In the genomic region with DNA sequence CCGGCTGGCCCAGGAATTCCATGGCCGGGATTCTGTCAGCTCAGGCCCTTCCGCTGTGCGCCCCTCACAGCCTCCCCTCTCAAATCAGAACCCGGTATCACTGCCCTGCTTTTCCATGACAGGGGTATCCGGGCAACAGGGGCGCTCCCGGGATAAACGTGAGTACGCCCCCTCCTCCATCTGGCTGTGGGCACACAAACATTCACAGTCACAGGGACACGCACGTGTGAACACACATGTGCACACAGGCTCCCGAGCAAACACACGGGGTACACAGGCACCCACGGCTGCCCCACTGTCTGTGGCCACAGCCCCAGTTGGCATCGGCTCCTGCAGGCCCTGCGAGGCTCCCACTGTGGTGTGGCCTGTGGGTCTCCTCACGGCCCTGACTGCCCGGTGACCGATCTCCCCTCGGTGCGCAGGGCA, we compare ENCODE assay signal across 22 cellular contexts. TPM values are rescaled to one million over a fixed set of nuclear protein-coding genes. Genes with fewer than 3 reads are reported as not detected.
DNase-seq lines count a peak whose midpoint lies in the region; ATAC-seq and TF ChIP-seq lines count a peak whose summit lies in the region.
"Had no signal": no experiment of that assay in that cellular context is flagged by ENCODE, and none has a peak within 500 bp of the region (broad histone marks: within the 10 kb centered on the region; RNA-seq: fewer than 3 reads in every experiment).

No MANE protein-coding gene starts in this region.

- H3K9me3 ChIP-seq in Peyer's patch: no peaks in the 10 kb centered on the region
- H3K9me3 ChIP-seq in sigmoid colon: no peaks in the 10 kb centered on the region
- H3K9me3 ChIP-seq: BE2C had no signal

- DNase-seq in activated CD8-positive, alpha-beta T cell treated with anti-CD3 and anti-CD28 coated beads for 36 hours: peak; percentile 0
- no peak for DNase-seq in activated CD8-positive, alpha-beta T cell treated with anti-CD3 and anti-CD28 coated beads, Interleukin-2, amount 10 ng/mL, durations not matched to agents 7 days and 5 days
- DNase-seq in Peyer's patch: peak in 2 of 3 donors; percentile 11 to 27
- peak; percentile 42 for DNase-seq in islet precursor cell
- peak; percentile 65 for DNase-seq in sigmoid colon
- DNase-seq in activated CD8-positive, alpha-beta memory T cell treated with anti-CD3 and anti-CD28 coated beads, Interleukin-2, amount 50 U/mL, for 4 hours: no peak
- DNase-seq in foreskin melanocyte: no peak
- no peak for DNase-seq in germinal center (ENCODE audit: low spot score)
- DNase-seq: H7; hypothalamus; KG1; NCI-H1694; NCI-H2227 treated with DMSO at 0.1 percent for 48 hours; SIG-M5; stimulated activated CD4-positive, alpha-beta T cell treated with anti-CD3 and anti-CD28 coated beads, Interleukin-4, amount 100 ng/mL, for 1 hour had no signal

- no peak for TF ChIP-seq POLR2A in Peyer's patch (IDR thresholded peaks at IDR 0.05)
- TF ChIP-seq POLR2A in sigmoid colon (IDR thresholded peaks at IDR 0.05): no peak

- TF ChIP-seq CTCF in activated CD8-positive, alpha-beta T cell treated with anti-CD3 and anti-CD28 coated beads for 36 hours (IDR thresholded peaks at IDR 0.05): no peak
- TF ChIP-seq CTCF in Peyer's patch (IDR thresholded peaks at IDR 0.05) (no peak), sigmoid colon (IDR thresholded peaks at IDR 0.05) (no peak)

- H3K4me1 ChIP-seq in Peyer's patch (no peaks in the 10 kb centered on the region), sigmoid colon (peaks cover 0 to 70% (median 44%) of the 10 kb centered on the region in 4 donors)
- H3K4me1 ChIP-seq: BE2C had no signal

- no peak for TF ChIP-seq EP300 in sigmoid colon (IDR thresholded peaks at IDR 0.05)

- H3K4me3 ChIP-seq in Peyer's patch (no peak overlapping the region), sigmoid colon (no peak overlapping the region)
- H3K4me3 ChIP-seq: skin epidermis had no signal

- H3K27ac ChIP-seq in Peyer's patch (no peak overlapping the region), sigmoid colon (peak overlapping the region; percentile 73 to 80 (median 79))

- ATAC-seq in activated CD8-positive, alpha-beta T cell treated with anti-CD3 and anti-CD28 coated beads for 36 hours: no peak
- no peak for ATAC-seq in activated CD8-positive, alpha-beta T cell treated with anti-CD3 and anti-CD28 coated beads, Interleukin-2, amount 10 ng/mL, durations not matched to agents 7 days and 5 days
- ATAC-seq: naive thymus-derived CD4-positive, alpha-beta T cell; T-cell had no signal

- no peaks in the 10 kb centered on the region for H3K4me1 Mint-ChIP-seq in activated CD8-positive, alpha-beta T cell treated with anti-CD3 and anti-CD28 coated beads for 36 hours (ENCODE audit: low read depth)
- no peaks in the 10 kb centered on the region for H3K4me1 Mint-ChIP-seq in activated CD8-positive, alpha-beta T cell treated with anti-CD3 and anti-CD28 coated beads, Interleukin-2, amount 10 ng/mL, durations not matched to agents 7 days and 5 days (ENCODE audit: low read depth)
- H3K4me1 Mint-ChIP-seq: activated naive CD8-positive, alpha-beta T cell treated with anti-CD3 and anti-CD28 coated beads, Interleukin-2, amount 10 ng/mL, durations not matched to agents 7 days and 5 days; memory B cell; naive thymus-derived CD4-positive, alpha-beta T cell; T-cell had no signal

- no peaks in the 10 kb centered on the region for H3K27me3 Mint-ChIP-seq in activated CD8-positive, alpha-beta T cell treated with anti-CD3 and anti-CD28 coated beads for 36 hours
- no peaks in the 10 kb centered on the region for H3K27me3 Mint-ChIP-seq in activated CD8-positive, alpha-beta T cell treated with anti-CD3 and anti-CD28 coated beads, Interleukin-2, amount 10 ng/mL, durations not matched to agents 7 days and 5 days (ENCODE audit: low read depth)
- H3K27me3 Mint-ChIP-seq: activated naive CD8-positive, alpha-beta T cell treated with anti-CD3 and anti-CD28 coated beads, Interleukin-2, amount 10 ng/mL, durations not matched to agents 7 days and 5 days; naive thymus-derived CD4-positive, alpha-beta T cell; stimulated activated naive CD8-positive, alpha-beta T cell treated with anti-CD3 and anti-CD28 coated beads, Interleukin-15, Interleukin-2, amounts not matched to agents 100 ng/mL and 50 ng/mL, for 24 hours; T-cell had no signal

- intact Hi-C loops in activated CD8-positive, alpha-beta T cell treated with anti-CD3 and anti-CD28 coated beads for 36 hours (cut with micrococcal nuclease): no loop called here
- intact Hi-C loops in sigmoid colon (cut with DNase I): no loop called here

- POLR2A ChIA-PET in activated CD8-positive, alpha-beta T cell treated with anti-CD3 and anti-CD28 coated beads for 36 hours (lab: Charles Lee): no interaction called here
- POLR2A ChIA-PET in activated CD8-positive, alpha-beta T cell treated with anti-CD3 and anti-CD28 coated beads, Interleukin-2, amount 10 ng/mL, durations not matched to agents 7 days and 5 days (lab: Charles Lee): no interaction called here

- H3K27me3 ChIP-seq in Peyer's patch: no peaks in the 10 kb centered on the region
- H3K27me3 ChIP-seq in sigmoid colon: no peaks in the 10 kb centered on the region
- H3K27me3 ChIP-seq: BE2C had no signal

- H3K36me3 Mint-ChIP-seq in activated CD8-positive, alpha-beta T cell treated with anti-CD3 and anti-CD28 coated beads for 36 hours (ENCODE audit: low read depth): no peaks in the 10 kb centered on the region
- H3K36me3 Mint-ChIP-seq in activated CD8-positive, alpha-beta T cell treated with anti-CD3 and anti-CD28 coated beads, Interleukin-2, amount 10 ng/mL, durations not matched to agents 7 days and 5 days (ENCODE audit: low read depth): no peaks in the 10 kb centered on the region
- H3K36me3 Mint-ChIP-seq: activated naive CD8-positive, alpha-beta T cell treated with anti-CD3 and anti-CD28 coated beads, Interleukin-2, amount 10 ng/mL, durations not matched to agents 7 days and 5 days; memory B cell; naive thymus-derived CD4-positive, alpha-beta T cell; T-cell had no signal

- H3K27ac Mint-ChIP-seq in activated CD8-positive, alpha-beta T cell treated with anti-CD3 and anti-CD28 coated beads for 36 hours: no peak overlapping the region
- no peak overlapping the region for H3K27ac Mint-ChIP-seq in activated CD8-positive, alpha-beta T cell treated with anti-CD3 and anti-CD28 coated beads, Interleukin-2, amount 10 ng/mL, durations not matched to agents 7 days and 5 days
- H3K27ac Mint-ChIP-seq: activated naive CD8-positive, alpha-beta T cell treated with anti-CD3 and anti-CD28 coated beads, Interleukin-2, amount 10 ng/mL, durations not matched to agents 7 days and 5 days; memory B cell; naive thymus-derived CD4-positive, alpha-beta T cell; stimulated activated naive CD8-positive, alpha-beta T cell treated with anti-CD3 and anti-CD28 coated beads, Interleukin-15, Interleukin-2, amounts not matched to agents 100 ng/mL and 50 ng/mL, for 24 hours; T-cell had no signal

- H3K9me3 Mint-ChIP-seq in activated CD8-positive, alpha-beta T cell treated with anti-CD3 and anti-CD28 coated beads for 36 hours: no peaks in the 10 kb centered on the region
- no peaks in the 10 kb centered on the region for H3K9me3 Mint-ChIP-seq in activated CD8-positive, alpha-beta T cell treated with anti-CD3 and anti-CD28 coated beads, Interleukin-2, amount 10 ng/mL, durations not matched to agents 7 days and 5 days (ENCODE audit: insufficient read depth)
- H3K9me3 Mint-ChIP-seq: activated naive CD8-positive, alpha-beta T cell treated with anti-CD3 and anti-CD28 coated beads, Interleukin-2, amount 10 ng/mL, durations not matched to agents 7 days and 5 days; stimulated activated naive CD8-positive, alpha-beta T cell treated with anti-CD3 and anti-CD28 coated beads, Interleukin-15, Interleukin-2, amounts not matched to agents 100 ng/mL and 50 ng/mL, for 24 hours; T-cell had no signal

- WGBS in sigmoid colon, 2 donors: 86 to 92% methylated on average over 22 of the region's 22 CpGs

- peaks cover 0 to 15% (median 0%) of the 10 kb centered on the region in 3 donors for H3K36me3 ChIP-seq in Peyer's patch
- H3K36me3 ChIP-seq in sigmoid colon: peaks cover 71 to 96% (median 82%) of the 10 kb centered on the region in 4 donors
- H3K36me3 ChIP-seq: BE2C had no signal

- CTCF ChIA-PET in activated CD8-positive, alpha-beta T cell treated with anti-CD3 and anti-CD28 coated beads for 36 hours (lab: Charles Lee): no interaction called here
- CTCF ChIA-PET in activated CD8-positive, alpha-beta T cell treated with anti-CD3 and anti-CD28 coated beads, Interleukin-2, amount 10 ng/mL, durations not matched to agents 7 days and 5 days (lab: Charles Lee): no interaction called here

- no peak overlapping the region for H3K4me3 Mint-ChIP-seq in activated CD8-positive, alpha-beta T cell treated with anti-CD3 and anti-CD28 coated beads for 36 hours
- H3K4me3 Mint-ChIP-seq in activated CD8-positive, alpha-beta T cell treated with anti-CD3 and anti-CD28 coated beads, Interleukin-2, amount 10 ng/mL, durations not matched to agents 7 days and 5 days: no peak overlapping the region
- H3K4me3 Mint-ChIP-seq: activated naive CD8-positive, alpha-beta T cell treated with anti-CD3 and anti-CD28 coated beads, Interleukin-2, amount 10 ng/mL, durations not matched to agents 7 days and 5 days; memory B cell; naive thymus-derived CD4-positive, alpha-beta T cell; stimulated activated naive CD8-positive, alpha-beta T cell treated with anti-CD3 and anti-CD28 coated beads, Interleukin-15, Interleukin-2, amounts not matched to agents 100 ng/mL and 50 ng/mL, for 24 hours; T-cell had no signal

RNA-seq across cellular contexts. Expression of gene COL6A1, which starts 16.7 kb away (rescaled TPM):
- total RNA-seq in activated CD8-positive, alpha-beta T cell treated with anti-CD3 and anti-CD28 coated beads for 36 hours: 1 to 10 TPM; 4.1 to 5.2 TPM
- total RNA-seq in activated CD8-positive, alpha-beta T cell treated with anti-CD3 and anti-CD28 coated beads, Interleukin-2, amount 10 ng/mL, durations not matched to agents 7 days and 5 days: under 1 TPM; 0.26 to 0.42 TPM
- total RNA-seq in Peyer's patch (100 to 1,000 TPM in 3 of 4 donors, 10 to 100 TPM in 1; 37.7 to 458 (median 161) TPM), sigmoid colon (1,000 to 10,000 TPM in 2 of 4 donors, 100 to 1,000 TPM in 2; 622 to 1,755 (median 1,184) TPM)
- 100 to 1,000 TPM in 1 of 3 donors, 10 to 100 TPM in 2; 14.3 to 131 (median 28.2) TPM for polyA plus RNA-seq in sigmoid colon

Comparison
In these comparisons a context has a peak if more than half of its experiments do, and no peak if none do; other contexts are left out.
1. DNase-seq: peak in activated CD8-positive, alpha-beta T cell treated with anti-CD3 and anti-CD28 coated beads for 36 hours (single experiment), Peyer's patch (2 of 3), islet precursor cell (single experiment) and sigmoid colon (single experiment); none in activated CD8-positive, alpha-beta T cell treated with anti-CD3 and anti-CD28 coated beads, Interleukin-2, amount 10 ng/mL, durations not matched to agents 7 days and 5 days (single experiment), activated CD8-positive, alpha-beta memory T cell treated with anti-CD3 and anti-CD28 coated beads, Interleukin-2, amount 50 U/mL, for 4 hours (single experiment), foreskin melanocyte (single experiment) and germinal center (single experiment).
2. H3K27ac ChIP-seq: peak in sigmoid colon (4 of 4); none in Peyer's patch (0 of 4).
3. RNA of gene COL6A1, which starts 16.7 kb away (total RNA-seq): 622 to 1,755 TPM in sigmoid colon and 37.7 to 458 TPM in Peyer's patch; 4.1 to 5.2 TPM in activated CD8-positive, alpha-beta T cell treated with anti-CD3 and anti-CD28 coated beads for 36 hours and 0.26 to 0.42 TPM in activated CD8-positive, alpha-beta T cell treated with anti-CD3 and anti-CD28 coated beads, Interleukin-2, amount 10 ng/mL, durations not matched to agents 7 days and 5 days; every median in the first group is over 4 times any median in the second.